ENCODE assay signal across 14 cellular contexts in genomic region chr5:143318270-143318669, GRCh38.
"Had no signal": no experiment of that assay in that cellular context is flagged by ENCODE, and none has a peak within 500 bp of the region (broad histone marks: within the 10 kb centered on the region; RNA-seq: fewer than 3 reads in every experiment).

No MANE protein-coding gene starts in this region.

- ATAC-seq: activated CD8-positive, alpha-beta T cell treated with anti-CD3 and anti-CD28 coated beads for 36 hours; left ventricle myocardium superior; natural killer cell treated with Interleukin-12 subunit alpha and Interleukin-12 subunit beta and Interleukin-15 and Interleukin-18, amount 100 ng/mL, for 72 hours had no signal

- H3K27me3 ChIP-seq: thyroid gland had no signal

- H3K27me3 Mint-ChIP-seq: activated CD8-positive, alpha-beta T cell treated with anti-CD3 and anti-CD28 coated beads for 36 hours; natural killer cell treated with Interleukin-12 subunit alpha and Interleukin-12 subunit beta and Interleukin-15 and Interleukin-18, amount 100 ng/mL, for 72 hours had no signal

- H3K9me3 Mint-ChIP-seq: activated CD8-positive, alpha-beta T cell treated with anti-CD3 and anti-CD28 coated beads for 36 hours; natural killer cell treated with Interleukin-12 subunit alpha and Interleukin-12 subunit beta and Interleukin-15 and Interleukin-18, amount 100 ng/mL, for 72 hours had no signal

- H3K4me3 ChIP-seq: thyroid gland had no signal

- H3K36me3 ChIP-seq: thyroid gland had no signal

- H3K9me3 ChIP-seq: thyroid gland had no signal

- FAIRE-seq: endometrium, keratinocyte, urothelium cell line had no signal

- H3K4me3 Mint-ChIP-seq: activated CD8-positive, alpha-beta T cell treated with anti-CD3 and anti-CD28 coated beads for 36 hours; natural killer cell treated with Interleukin-12 subunit alpha and Interleukin-12 subunit beta and Interleukin-15 and Interleukin-18, amount 100 ng/mL, for 72 hours had no signal

- DNase-seq: activated CD8-positive, alpha-beta memory T cell treated with anti-CD3 and anti-CD28 coated beads, Interleukin-2, amount 50 U/mL, for 4 hours; activated CD8-positive, alpha-beta T cell treated with anti-CD3 and anti-CD28 coated beads for 36 hours; activated naive CD4-positive, alpha-beta T cell treated with Interleukin-2 at 50 U/mL for 16 hours; amniotic stem cell; foreskin melanocyte; left ventricle myocardium superior; mesenchymal stem cell; occipital lobe; stimulated activated CD4-positive, alpha-beta T cell treated with anti-CD3 and anti-CD28 coated beads, Interleukin-4, amount 100 ng/mL, for 1 hour; thyroid gland had no signal

- H3K27ac Mint-ChIP-seq: activated CD8-positive, alpha-beta T cell treated with anti-CD3 and anti-CD28 coated beads for 36 hours; natural killer cell treated with Interleukin-12 subunit alpha and Interleukin-12 subunit beta and Interleukin-15 and Interleukin-18, amount 100 ng/mL, for 72 hours had no signal
